Comparison of ENCODE assay signal across 21 cellular contexts in genomic region chrX:15598031-15598430, GRCh38. TPM values are rescaled to one million over a fixed set of nuclear protein-coding genes. Genes with fewer than 3 reads are reported as not detected.
"Had no signal": no experiment of that assay in that cellular context is flagged by ENCODE, and none has a peak within 500 bp of the region (broad histone marks: within the 10 kb centered on the region; RNA-seq: fewer than 3 reads in every experiment).

No MANE protein-coding gene starts in this region.

- H3K9me3 ChIP-seq: gastroesophageal sphincter, psoas muscle, sigmoid colon, stomach, testis had no signal

- H3K4me1 Mint-ChIP-seq: activated CD4-positive, alpha-beta T cell treated with anti-CD3 and anti-CD28 coated beads, Interleukin-2, amount 10 ng/mL, durations not matched to agents 24 days and 14 days; nephron progenitor cell had no signal

- H3K4me3 ChIP-seq: gastroesophageal sphincter, hepatocyte, psoas muscle, sigmoid colon, stomach, testis had no signal

- H3K27ac ChIP-seq: brain microvascular endothelial cell, gastroesophageal sphincter, hepatocyte, psoas muscle, sigmoid colon, stomach had no signal

- DNase-seq: activated CD4-positive, alpha-beta T cell treated with anti-CD3 and anti-CD28 coated beads, Interleukin-2, amount 10 ng/mL, durations not matched to agents 24 days and 14 days; activated CD4-positive, CD25-positive, alpha-beta regulatory T cell; activated CD8-positive, alpha-beta memory T cell treated with anti-CD3 and anti-CD28 coated beads, Interleukin-2, amount 50 U/mL, for 4 hours; activated CD8-positive, alpha-beta T cell treated with anti-CD3 and anti-CD28 coated beads, Interleukin-2, amount 10 ng/mL, durations not matched to agents 7 days and 5 days; activated gamma-delta T cell; activated T-cell treated with anti-CD3 and anti-CD28 coated beads, Interleukin-2, amount 50 U/mL, for 72 hours; brain microvascular endothelial cell; erythroblast; islet precursor cell; nephron progenitor cell; occipital lobe; psoas muscle; sigmoid colon; stimulated activated CD4-positive, alpha-beta T cell treated with anti-CD3 and anti-CD28 coated beads, Interleukin-12 subunit alpha, Interleukin-12 subunit beta, amount 100 ng/mL, for 4 hours; stimulated activated CD4-positive, alpha-beta T cell treated with anti-CD3 and anti-CD28 coated beads, Interleukin-2, amount 100 ng/mL, for 24 hours; stomach; testis had no signal

- H3K36me3 Mint-ChIP-seq: activated naive CD4-positive, alpha-beta T cell treated with anti-CD3 and anti-CD28 coated beads, Interleukin-2, amount 50 U/mL, for 72 hours had no signal

- H3K36me3 ChIP-seq: brain microvascular endothelial cell, gastroesophageal sphincter, sigmoid colon, stomach had no signal

- H3K27me3 ChIP-seq: brain microvascular endothelial cell, gastroesophageal sphincter, hepatocyte, sigmoid colon, stomach, testis had no signal

- H3K27ac Mint-ChIP-seq: activated CD4-positive, alpha-beta T cell treated with anti-CD3 and anti-CD28 coated beads, Interleukin-2, amount 10 ng/mL, durations not matched to agents 24 days and 14 days; activated CD8-positive, alpha-beta T cell treated with anti-CD3 and anti-CD28 coated beads, Interleukin-2, amount 10 ng/mL, durations not matched to agents 7 days and 5 days; activated naive CD4-positive, alpha-beta T cell treated with anti-CD3 and anti-CD28 coated beads, Interleukin-2, amount 50 U/mL, for 72 hours; activated T-cell treated with anti-CD3 and anti-CD28 coated beads, Interleukin-2, amount 50 U/mL, for 72 hours; dendritic cell treated with granulocyte-macrophage colony-stimulating factor and Interleukin-4, amounts not matched to agents 40 ng/mL and 50 ng/mL, for 4 days; nephron progenitor cell had no signal

- H3K4me3 Mint-ChIP-seq: activated CD4-positive, alpha-beta T cell treated with anti-CD3 and anti-CD28 coated beads, Interleukin-2, amount 10 ng/mL, durations not matched to agents 24 days and 14 days; activated CD8-positive, alpha-beta T cell treated with anti-CD3 and anti-CD28 coated beads, Interleukin-2, amount 10 ng/mL, durations not matched to agents 7 days and 5 days; activated T-cell treated with anti-CD3 and anti-CD28 coated beads, Interleukin-2, amount 50 U/mL, for 72 hours; dendritic cell treated with granulocyte-macrophage colony-stimulating factor and Interleukin-4, amounts not matched to agents 40 ng/mL and 50 ng/mL, for 4 days; nephron progenitor cell had no signal

- ATAC-seq: activated CD8-positive, alpha-beta T cell treated with anti-CD3 and anti-CD28 coated beads, Interleukin-2, amount 10 ng/mL, durations not matched to agents 7 days and 5 days; activated naive CD4-positive, alpha-beta T cell treated with anti-CD3 and anti-CD28 coated beads, Interleukin-2, amount 50 U/mL, for 72 hours; activated T-cell treated with anti-CD3 and anti-CD28 coated beads, Interleukin-2, amount 50 U/mL, for 72 hours; gastroesophageal sphincter; psoas muscle had no signal

- H3K9me3 Mint-ChIP-seq: activated CD4-positive, alpha-beta T cell treated with anti-CD3 and anti-CD28 coated beads, Interleukin-2, amount 10 ng/mL, durations not matched to agents 24 days and 14 days; activated naive CD4-positive, alpha-beta T cell treated with anti-CD3 and anti-CD28 coated beads, Interleukin-2, amount 50 U/mL, for 72 hours; activated T-cell treated with anti-CD3 and anti-CD28 coated beads, Interleukin-2, amount 50 U/mL, for 72 hours; dendritic cell treated with granulocyte-macrophage colony-stimulating factor and Interleukin-4, amounts not matched to agents 40 ng/mL and 50 ng/mL, for 4 days; nephron progenitor cell had no signal

- H3K4me1 ChIP-seq: gastroesophageal sphincter, psoas muscle, sigmoid colon, stomach, testis had no signal

RNA-seq across cellular contexts. Expression of gene ACE2, which starts 2.7 kb away (rescaled TPM):
- total RNA-seq: activated CD4-positive, alpha-beta T cell treated with anti-CD3 and anti-CD28 coated beads, Interleukin-2, amount 10 ng/mL, durations not matched to agents 24 days and 14 days; activated CD8-positive, alpha-beta T cell treated with anti-CD3 and anti-CD28 coated beads, Interleukin-2, amount 10 ng/mL, durations not matched to agents 7 days and 5 days; occipital lobe had no signal
